In genomic region chr7:37757563-37757962, GRCh38 we compare ENCODE assay signal across 21 cellular contexts.
"Had no signal": no experiment of that assay in that cellular context is flagged by ENCODE, and none has a peak within 500 bp of the region (broad histone marks: within the 10 kb centered on the region; RNA-seq: fewer than 3 reads in every experiment).

No MANE protein-coding gene starts in this region.

- H3K4me1 Mint-ChIP-seq: stimulated activated naive CD8-positive, alpha-beta T cell treated with anti-CD3 and anti-CD28 coated beads, Interleukin-15, amount 100 ng/mL, for 72 hours had no signal

- H3K4me1 ChIP-seq: esophagus muscularis mucosa, gastrocnemius medialis, psoas muscle, testis, tibial nerve had no signal

- H3K36me3 ChIP-seq: esophagus muscularis mucosa, gastrocnemius medialis, heart right ventricle, spleen, tibial nerve had no signal

- ATAC-seq: gastrocnemius medialis; left lobe of liver; psoas muscle; sciatic nerve; stimulated activated naive B cell treated with anti-CD40 and anti-IgM and Interleukin-4, amounts not matched to agents 10 μg/mL and 1 μg/mL and 100 μg/mL, for 72 hours; stimulated activated naive CD8-positive, alpha-beta T cell treated with anti-CD3 and anti-CD28 coated beads, Interleukin-15, amount 100 ng/mL, for 72 hours had no signal

- H3K9me3 ChIP-seq: esophagus muscularis mucosa, gastrocnemius medialis, psoas muscle, spleen, testis, tibial nerve had no signal

- H3K27ac Mint-ChIP-seq: mesothelial cell of epicardium; nephron; stimulated activated naive B cell treated with anti-CD40 and anti-IgM and Interleukin-4, amounts not matched to agents 10 μg/mL and 1 μg/mL and 100 μg/mL, for 72 hours; stimulated activated naive CD8-positive, alpha-beta T cell treated with anti-CD3 and anti-CD28 coated beads, Interleukin-15, amount 100 ng/mL, for 72 hours had no signal

- DNase-seq: effector memory CD4-positive, alpha-beta T cell; gastrocnemius medialis; heart right ventricle; hypothalamus; islet precursor cell; psoas muscle; retina; spleen; stimulated activated CD4-positive, alpha-beta T cell treated with anti-CD3 and anti-CD28 coated beads, Interleukin-15, amount 100 ng/mL, for 24 hours; stimulated activated CD4-positive, alpha-beta T cell treated with anti-CD3 and anti-CD28 coated beads, Interleukin-1b, Interleukin-23, amount 100 ng/mL, for 48 hours; stimulated activated CD4-positive, alpha-beta T cell treated with anti-CD3 and anti-CD28 coated beads, Interleukin-4, amount 100 ng/mL, for 24 hours; stimulated activated naive B cell treated with anti-CD40 and anti-IgM and Interleukin-4, amounts not matched to agents 10 μg/mL and 1 μg/mL and 100 μg/mL, for 72 hours; stimulated activated naive CD8-positive, alpha-beta T cell treated with anti-CD3 and anti-CD28 coated beads, Interleukin-15, amount 100 ng/mL, for 72 hours; testis had no signal

- H3K27ac ChIP-seq: epithelial cell of prostate, esophagus muscularis mucosa, gastrocnemius medialis, psoas muscle, testis, tibial nerve had no signal

- H3K36me3 Mint-ChIP-seq: mesothelial cell of epicardium; stimulated activated naive B cell treated with anti-CD40 and anti-IgM and Interleukin-4, amounts not matched to agents 10 μg/mL and 1 μg/mL and 100 μg/mL, for 72 hours had no signal

- H3K9me3 Mint-ChIP-seq: nephron; stimulated activated naive B cell treated with anti-CD40 and anti-IgM and Interleukin-4, amounts not matched to agents 10 μg/mL and 1 μg/mL and 100 μg/mL, for 72 hours; stimulated activated naive CD8-positive, alpha-beta T cell treated with anti-CD3 and anti-CD28 coated beads, Interleukin-15, amount 100 ng/mL, for 72 hours had no signal

- H3K4me3 Mint-ChIP-seq: mesothelial cell of epicardium; nephron; stimulated activated naive B cell treated with anti-CD40 and anti-IgM and Interleukin-4, amounts not matched to agents 10 μg/mL and 1 μg/mL and 100 μg/mL, for 72 hours; stimulated activated naive CD8-positive, alpha-beta T cell treated with anti-CD3 and anti-CD28 coated beads, Interleukin-15, amount 100 ng/mL, for 72 hours had no signal

- H3K27me3 ChIP-seq: esophagus muscularis mucosa, gastrocnemius medialis, heart right ventricle, spleen, testis, tibial nerve had no signal

- H3K4me3 ChIP-seq: esophagus muscularis mucosa, gastrocnemius medialis, heart right ventricle, psoas muscle, spleen, testis, tibial nerve had no signal
